In the genomic region with DNA sequence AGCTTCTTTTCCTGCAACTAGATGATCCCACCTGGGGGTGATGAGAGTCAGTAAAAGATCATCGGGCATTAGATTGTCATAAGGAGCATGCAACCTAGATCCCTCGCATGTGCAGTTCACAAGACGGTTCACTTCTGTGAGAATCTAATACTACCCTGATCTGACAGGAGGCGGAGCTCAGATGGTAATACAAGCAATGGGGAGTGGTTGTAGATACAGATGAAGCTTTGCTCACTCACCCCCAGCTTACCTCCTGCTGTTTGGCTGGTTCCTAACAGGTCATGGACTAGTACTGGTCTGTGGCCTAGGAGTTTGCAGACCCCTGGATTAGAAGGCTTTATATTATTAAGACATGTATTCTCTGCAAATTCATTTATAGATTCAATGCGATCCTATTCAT, we compare ENCODE assay signal across 38 cellular contexts.
"Had no signal": no experiment of that assay in that cellular context is flagged by ENCODE, and none has a peak within 500 bp of the region (broad histone marks: within the 10 kb centered on the region; RNA-seq: fewer than 3 reads in every experiment).

No MANE protein-coding gene starts in this region.

- H3K4me3 ChIP-seq: adrenal gland, ascending aorta, body of pancreas, breast epithelium, cardiac muscle cell had no signal

- H3K36me3 ChIP-seq: adrenal gland, ascending aorta, brain microvascular endothelial cell, breast epithelium, cardiac muscle cell had no signal

- DNase-seq: activated effector memory CD4-positive, alpha-beta T cell treated with anti-CD3 and anti-CD28 coated beads, Interleukin-2, amount 50 U/mL, for 16 hours; activated effector memory CD4-positive, alpha-beta T cell treated with Interleukin-2 at 50 U/mL for 16 hours; activated gamma-delta T cell; activated gamma-delta T cell treated with Interleukin-2 at 50 U/mL for 16 hours; activated naive CD4-positive, alpha-beta T cell; activated naive CD4-positive, alpha-beta T cell treated with anti-CD3 and anti-CD28 coated beads for 36 hours; activated naive CD4-positive, alpha-beta T cell treated with anti-CD3 and anti-CD28 coated beads, Interleukin-2, amount 10 ng/mL, durations not matched to agents 7 days and 5 days; activated naive CD4-positive, alpha-beta T cell treated with anti-CD3 and anti-CD28 coated beads, Interleukin-2, amount 50 U/mL, for 16 hours; activated naive CD4-positive, alpha-beta T cell treated with Interleukin-2 at 50 U/mL for 16 hours; activated naive CD8-positive, alpha-beta T cell treated with anti-CD3 and anti-CD28 coated beads for 36 hours; activated naive CD8-positive, alpha-beta T cell treated with anti-CD3 and anti-CD28 coated beads, Interleukin-2, amount 10 ng/mL, durations not matched to agents 7 days and 5 days; activated naive CD8-positive, alpha-beta T cell treated with anti-CD3 and anti-CD28 coated beads, Interleukin-2, amount 50 U/mL, for 24 hours; activated T-cell treated with anti-CD3 and anti-CD28 coated beads, Interleukin-2, amount 50 U/mL, for 1 hour; activated T-cell treated with anti-CD3 and anti-CD28 coated beads, Interleukin-2, amount 50 U/mL, for 24 hours; activated T-cell treated with anti-CD3 and anti-CD28 coated beads, Interleukin-2, amount 50 U/mL, for 4 hours; activated T-cell treated with anti-CD3 and anti-CD28 coated beads, Interleukin-2, amount 50 U/mL, for 48 hours; activated T-cell treated with anti-CD3 and anti-CD28 coated beads, Interleukin-2, amount 50 U/mL, for 72 hours; adrenal gland; amniotic stem cell; amygdala; anterior cingulate cortex; aorta; body of pancreas; brain microvascular endothelial cell; caudate nucleus; central memory CD4-positive, alpha-beta T cell; cerebellar nuclear complex had no signal

- H3K36me3 Mint-ChIP-seq: activated naive CD4-positive, alpha-beta T cell treated with anti-CD3 and anti-CD28 coated beads, Interleukin-2, amount 10 ng/mL, durations not matched to agents 7 days and 5 days; activated naive CD8-positive, alpha-beta T cell treated with anti-CD3 and anti-CD28 coated beads for 36 hours; activated naive CD8-positive, alpha-beta T cell treated with anti-CD3 and anti-CD28 coated beads, Interleukin-2, amount 10 ng/mL, durations not matched to agents 7 days and 5 days; brain had no signal

- H3K9me3 ChIP-seq: adrenal gland, body of pancreas, breast epithelium had no signal

- H3K27me3 ChIP-seq: adrenal gland, ascending aorta, brain microvascular endothelial cell, breast epithelium, cardiac muscle cell had no signal

- H3K9me3 Mint-ChIP-seq: activated naive CD4-positive, alpha-beta T cell treated with anti-CD3 and anti-CD28 coated beads, Interleukin-2, amount 10 ng/mL, durations not matched to agents 7 days and 5 days; activated T-helper 1 cell treated with anti-CD3 and anti-CD28 coated beads, Interleukin-12 subunit alpha, Interleukin-12 subunit beta, Interleukin-2, Interleukin-4 antibody, amounts not matched to agents 30 ng/mL and 10 ng/mL and 1 ng/mL, durations not matched to agents 14 hours and 24 hours and 36 hours; activated T-helper 2 cell treated with anti-CD3 and anti-CD28 coated beads, Interferon-gamma antibody, Interleukin-2, Interleukin-4, amounts not matched to agents 10 μg/mL and 5 μg/mL and 100 μg/mL, durations not matched to agents 14 hours and 24 hours and 36 hours had no signal

- H3K27ac Mint-ChIP-seq: activated naive CD4-positive, alpha-beta T cell treated with anti-CD3 and anti-CD28 coated beads for 36 hours; activated naive CD4-positive, alpha-beta T cell treated with anti-CD3 and anti-CD28 coated beads, Interleukin-2, amount 10 ng/mL, durations not matched to agents 7 days and 5 days; activated naive CD4-positive, alpha-beta T cell treated with anti-CD3 and anti-CD28 coated beads, Interleukin-2, amount 50 U/mL, for 24 hours; activated naive CD4-positive, alpha-beta T cell treated with anti-CD3 and anti-CD28 coated beads, Interleukin-2, amount 50 U/mL, for 72 hours; activated naive CD8-positive, alpha-beta T cell; activated naive CD8-positive, alpha-beta T cell treated with anti-CD3 and anti-CD28 coated beads for 36 hours; activated naive CD8-positive, alpha-beta T cell treated with anti-CD3 and anti-CD28 coated beads, Interleukin-2, amount 10 ng/mL, durations not matched to agents 7 days and 5 days; activated naive CD8-positive, alpha-beta T cell treated with anti-CD3 and anti-CD28 coated beads, Interleukin-2, amount 50 U/mL, for 24 hours; activated T-cell treated with anti-CD3 and anti-CD28 coated beads, Interleukin-2, amount 50 U/mL, for 24 hours; activated T-cell treated with anti-CD3 and anti-CD28 coated beads, Interleukin-2, amount 50 U/mL, for 72 hours; activated T-helper 1 cell treated with anti-CD3 and anti-CD28 coated beads, Interleukin-12 subunit alpha, Interleukin-12 subunit beta, Interleukin-2, Interleukin-4 antibody, amounts not matched to agents 30 ng/mL and 10 ng/mL and 1 ng/mL, durations not matched to agents 14 hours and 24 hours and 36 hours; activated T-helper 17 cell treated with anti-CD3 and anti-CD28 coated beads, Interleukin-2, amount 50 U/mL, for 72 hours; activated T-helper 2 cell treated with anti-CD3 and anti-CD28 coated beads, Interferon-gamma antibody, Interleukin-2, Interleukin-4, amounts not matched to agents 10 μg/mL and 5 μg/mL and 100 μg/mL, durations not matched to agents 14 hours and 24 hours and 36 hours; brain had no signal

- H3K4me1 Mint-ChIP-seq: activated naive CD4-positive, alpha-beta T cell treated with anti-CD3 and anti-CD28 coated beads, Interleukin-2, amount 10 ng/mL, durations not matched to agents 7 days and 5 days; activated naive CD4-positive, alpha-beta T cell treated with anti-CD3 and anti-CD28 coated beads, Interleukin-2, amount 50 U/mL, for 24 hours; activated naive CD8-positive, alpha-beta T cell treated with anti-CD3 and anti-CD28 coated beads for 36 hours; activated naive CD8-positive, alpha-beta T cell treated with anti-CD3 and anti-CD28 coated beads, Interleukin-2, amount 10 ng/mL, durations not matched to agents 7 days and 5 days; activated naive CD8-positive, alpha-beta T cell treated with anti-CD3 and anti-CD28 coated beads, Interleukin-2, amount 50 U/mL, for 24 hours; activated T-helper 17 cell treated with anti-CD3 and anti-CD28 coated beads, Interleukin-2, amount 50 U/mL, for 72 hours; brain; central memory CD8-positive, alpha-beta T cell had no signal

- H3K4me1 ChIP-seq: adrenal gland, ascending aorta, body of pancreas, breast epithelium had no signal

- H3K4me3 Mint-ChIP-seq: activated naive CD4-positive, alpha-beta T cell treated with anti-CD3 and anti-CD28 coated beads for 36 hours; activated naive CD4-positive, alpha-beta T cell treated with anti-CD3 and anti-CD28 coated beads, Interleukin-2, amount 10 ng/mL, durations not matched to agents 7 days and 5 days; activated naive CD4-positive, alpha-beta T cell treated with anti-CD3 and anti-CD28 coated beads, Interleukin-2, amount 50 U/mL, for 24 hours; activated naive CD8-positive, alpha-beta T cell; activated naive CD8-positive, alpha-beta T cell treated with anti-CD3 and anti-CD28 coated beads for 36 hours; activated naive CD8-positive, alpha-beta T cell treated with anti-CD3 and anti-CD28 coated beads, Interleukin-2, amount 10 ng/mL, durations not matched to agents 7 days and 5 days; activated naive CD8-positive, alpha-beta T cell treated with anti-CD3 and anti-CD28 coated beads, Interleukin-2, amount 50 U/mL, for 24 hours; activated T-cell treated with anti-CD3 and anti-CD28 coated beads, Interleukin-2, amount 50 U/mL, for 24 hours; activated T-cell treated with anti-CD3 and anti-CD28 coated beads, Interleukin-2, amount 50 U/mL, for 4 hours; activated T-cell treated with anti-CD3 and anti-CD28 coated beads, Interleukin-2, amount 50 U/mL, for 72 hours; activated T-helper 1 cell treated with anti-CD3 and anti-CD28 coated beads, Interleukin-12 subunit alpha, Interleukin-12 subunit beta, Interleukin-2, Interleukin-4 antibody, amounts not matched to agents 30 ng/mL and 10 ng/mL and 1 ng/mL, durations not matched to agents 14 hours and 24 hours and 36 hours; activated T-helper 17 cell treated with anti-CD3 and anti-CD28 coated beads, Interleukin-2, amount 50 U/mL, for 72 hours; brain; central memory CD8-positive, alpha-beta T cell had no signal

- H3K27ac ChIP-seq: adrenal gland, ascending aorta, body of pancreas, brain microvascular endothelial cell, breast epithelium, cardiac muscle cell had no signal
